ENCODE assay signal across 8 cellular contexts in the genomic region with DNA sequence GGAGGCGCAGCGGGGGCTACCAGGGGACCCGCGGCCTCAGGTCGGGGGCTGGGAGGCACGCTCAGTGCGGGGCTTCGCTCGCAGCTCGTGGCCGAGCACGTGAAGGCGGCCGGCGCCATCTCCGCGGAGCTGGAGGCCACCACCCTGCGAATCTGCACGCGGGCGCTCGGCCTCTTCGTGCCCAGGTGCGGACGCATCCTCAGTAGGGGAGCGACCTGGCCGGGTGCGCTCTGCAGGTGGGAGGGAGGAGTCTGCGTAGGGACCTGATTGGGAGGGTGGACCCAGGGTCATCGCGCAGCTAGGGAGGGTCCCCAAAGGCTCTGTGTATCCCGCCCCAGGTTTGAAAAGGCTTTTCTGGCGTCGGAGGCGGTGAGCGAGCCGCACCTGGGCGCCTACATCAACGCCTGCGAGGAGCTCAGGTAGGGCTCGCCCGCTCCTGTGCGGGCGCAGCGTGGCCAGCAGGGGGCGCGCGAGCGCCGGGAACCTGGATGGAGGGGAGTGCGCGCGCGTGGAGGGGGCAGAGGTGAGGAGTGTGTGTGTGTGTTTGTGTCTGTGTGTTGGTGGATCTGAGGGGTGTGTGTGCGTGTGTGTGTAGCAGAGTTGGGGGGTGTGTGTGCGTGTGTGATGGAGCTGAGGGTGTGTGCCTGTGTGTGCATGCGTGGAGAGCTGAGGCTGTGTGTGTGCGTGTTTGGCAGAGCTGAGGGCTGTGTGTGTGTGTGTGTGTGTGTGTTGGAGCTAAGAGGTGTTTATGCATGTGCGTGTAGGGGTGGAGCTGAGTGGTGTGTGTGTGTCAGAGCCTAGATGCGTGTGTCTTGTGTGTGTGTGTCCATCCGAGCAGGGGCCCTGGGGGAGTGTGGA.
DNase-seq lines count a peak whose midpoint lies in the region; ATAC-seq lines count a peak whose summit lies in the region.

No MANE protein-coding gene starts in this region.

- in situ Hi-C loops in KBM-7 (cut with MboI; ENCODE audit: low pct_unique_long_range_greater_than_20kb, low sequenced_read_pairs) = no loop called here

- no peak for ATAC-seq in HG03469 (IDR thresholded peaks at IDR 0.05; ENCODE audit: unreplicated experiment)

- H3K4me1 ChIP-seq in adipocyte (ENCODE audit: control insufficient read depth, insufficient read depth, low read length) = peaks cover 13% of the 10 kb centered on the region

- peaks cover 26% of the 10 kb centered on the region for H3K27me3 ChIP-seq in adipocyte (replicated peaks; ENCODE audit: control insufficient read depth, insufficient read depth, low read length)

- H3K36me3 ChIP-seq in adipocyte (ENCODE audit: control insufficient read depth, insufficient read depth, low read length, severe bottlenecking) = no peaks in the 10 kb centered on the region

- H3K9ac ChIP-seq in adipocyte (ENCODE audit: low read length) = no peak overlapping the region

- H3K9me3 ChIP-seq in adipocyte (ENCODE audit: control insufficient read depth, low read length) = no peaks in the 10 kb centered on the region

- H3K4me3 ChIP-seq in adipocyte (ENCODE audit: low read length) = no peak overlapping the region

- DNase-seq in NCI-H1417 (lab: John Stamatoyannopoulos, UW) (peak; percentile 85 to 88 (median 86)), NCI-H1417 treated with DMSO at 0.1 percent for 48 hours (lab: John Stamatoyannopoulos, UW) (no peak), KBM-7 (peak; percentile 63), T-helper 1 cell (peak; percentile 36 to 67 (median 56)), adipocyte (ENCODE audit: low read depth) (peak; percentile 70), hepatic stellate cell (ENCODE audit: low spot score) (peak; percentile 75)
- DNase-seq in stimulated activated CD4-positive, alpha-beta T cell treated with anti-CD3 and anti-CD28 coated beads, Interleukin-12 subunit alpha, Interleukin-12 subunit beta, amount 100 ng/mL, for 24 hours (ENCODE audit: low read depth in 2 of 2) = peak; percentile 43 to 56
